In genomic region chr20:57256908-57257307, GRCh38 we compare ENCODE assay signal across 27 cellular contexts. TPM values are rescaled to one million over a fixed set of nuclear protein-coding genes. Genes with fewer than 3 reads are reported as not detected.
"Had no signal": no experiment of that assay in that cellular context is flagged by ENCODE, and none has a peak within 500 bp of the region (broad histone marks: within the 10 kb centered on the region; RNA-seq: fewer than 3 reads in every experiment).

No MANE protein-coding gene starts in this region.

- H3K9me3 ChIP-seq: body of pancreas, left lung, right atrium auricular region, thyroid gland had no signal

- H3K4me2 ChIP-seq: smooth muscle cell had no signal

- H3K4me1 ChIP-seq: left lung, parathyroid adenoma, right atrium auricular region had no signal

- H2AFZ ChIP-seq: neural progenitor cell, parathyroid adenoma had no signal

- H3K27ac ChIP-seq: body of pancreas, cardiac muscle cell, coronary artery, left lung, neural progenitor cell, parathyroid adenoma had no signal

- ATAC-seq: body of pancreas; left lung; stimulated activated memory B cell treated with anti-CD40 and anti-IgM and Interleukin-4, amounts not matched to agents 10 μg/mL and 1 μg/mL and 100 μg/mL, for 72 hours; stimulated activated naive CD8-positive, alpha-beta T cell treated with anti-CD3 and anti-CD28 coated beads, Interleukin-15, amount 100 ng/mL, for 72 hours had no signal

- H3K36me3 ChIP-seq: cardiac muscle cell, left lung, neural progenitor cell, right atrium auricular region, thyroid gland had no signal

- H3K4me3 ChIP-seq: body of pancreas, cardiac muscle cell, coronary artery, left lung, neural progenitor cell, right atrium auricular region, smooth muscle cell, thyroid gland had no signal

- DNase-seq: activated CD4-positive, alpha-beta T cell treated with anti-CD3 and anti-CD28 coated beads for 4 hours; activated CD4-positive, alpha-beta T cell treated with anti-CD3 and anti-CD28 coated beads, Interleukin-2, amount 50 U/mL, for 4 hours; activated CD8-positive, alpha-beta memory T cell treated with anti-CD3 and anti-CD28 coated beads for 24 hours; activated effector memory CD4-positive, alpha-beta T cell treated with Interleukin-2 at 50 U/mL for 16 hours; activated naive CD4-positive, alpha-beta T cell treated with Interleukin-2 at 50 U/mL for 16 hours; aorta; body of pancreas; dorsolateral prefrontal cortex; effector memory CD4-positive, alpha-beta T cell; glutamatergic neuron; left lung; occipital lobe; stimulated activated CD4-positive, alpha-beta T cell treated with anti-CD3 and anti-CD28 coated beads, Interleukin-1b, Interleukin-23, amount 100 ng/mL, for 48 hours; stimulated activated CD4-positive, alpha-beta T cell treated with anti-CD3 and anti-CD28 coated beads, Interleukin-4, amount 100 ng/mL, for 4 hours; stimulated activated CD8-positive, alpha-beta memory T cell treated with anti-CD3 and anti-CD28 coated beads, Interleukin-4, amount 100 ng/mL, for 48 hours; stimulated activated naive CD8-positive, alpha-beta T cell treated with anti-CD3 and anti-CD28 coated beads, Interleukin-15, amount 100 ng/mL, for 72 hours; thyroid gland had no signal

- H3K79me2 ChIP-seq: parathyroid adenoma had no signal

- FAIRE-seq: islet of Langerhans had no signal

- H3K9ac ChIP-seq: neural progenitor cell, parathyroid adenoma had no signal

- H3K27me3 ChIP-seq: neural progenitor cell, right atrium auricular region, thyroid gland had no signal

RNA-seq across cellular contexts. Expression of gene BMP7, which starts 9.5 kb away (rescaled TPM):
- total RNA-seq: lung microvascular endothelial cell, pulmonary artery endothelial cell had no signal
- polyA plus RNA-seq: aorta had no signal
